Comparison of ENCODE assay signal across 8 cellular contexts in genomic region chr22:29480512-29481264, GRCh38. TPM values are rescaled to one million over a fixed set of nuclear protein-coding genes. Genes with fewer than 3 reads are reported as not detected.
DNase-seq lines count a peak whose midpoint lies in the region; ATAC-seq and TF ChIP-seq lines count a peak whose summit lies in the region.

No MANE protein-coding gene starts in this region.

- peaks cover 37% of the 10 kb centered on the region for H3K27me3 Mint-ChIP-seq in CD8-positive, alpha-beta T cell (ENCODE audit: low read depth)
- peaks cover 58% of the 10 kb centered on the region for H3K27me3 Mint-ChIP-seq in central memory CD8-positive, alpha-beta T cell
- H3K27me3 Mint-ChIP-seq in memory B cell, result peaks cover 27% of the 10 kb centered on the region

- TF ChIP-seq CTCF in CD8-positive, alpha-beta T cell (IDR thresholded peaks at IDR 0.05), result no peak

- H3K4me3 ChIP-seq in CD8-positive, alpha-beta T cell (ENCODE audit: low read depth, low read length), result no peak overlapping the region

- no peaks in the 10 kb centered on the region for H3K4me1 ChIP-seq in CD8-positive, alpha-beta T cell (ENCODE audit: insufficient read depth, low read length)

- peak in 2 of 7 experiments; percentile 11 to 15 for DNase-seq in CD8-positive, alpha-beta T cell
- DNase-seq in SK-MEL-5 (ENCODE audit: low read depth, low spot score), result peak; percentile 40
- no peak for DNase-seq in central memory CD8-positive, alpha-beta T cell (ENCODE audit: low spot score in 2 of 2)
- no peak for DNase-seq in memory B cell (ENCODE audit: low spot score in 2 of 2)
- DNase-seq in stimulated activated naive CD8-positive, alpha-beta T cell treated with anti-CD3 and anti-CD28 coated beads, Interleukin-15, Interleukin-2, amounts not matched to agents 100 U/mL and 50 U/mL, for 24 hours, result peak; percentile 44
- no peak for DNase-seq in SKM-1 (lab: John Stamatoyannopoulos, UW; ENCODE audit: unreplicated experiment)
- DNase-seq in ACHN, result no peak

- intact Hi-C loops in CD8-positive, alpha-beta T cell (cut with DNase I, micrococcal nuclease), result no loop called here

- POLR2A ChIA-PET in CD8-positive, alpha-beta T cell (lab: Charles Lee), result interaction anchor here (0.5 kb wide), 1 partner anchor 297 kb away, joined by 3 read pairs; no protein-coding TSS in a partner anchor

- CTCF ChIA-PET in CD8-positive, alpha-beta T cell (lab: Charles Lee), result no interaction called here

- peak overlapping the region; percentile 66 for H3K4me3 Mint-ChIP-seq in CD8-positive, alpha-beta T cell
- H3K4me3 Mint-ChIP-seq in central memory CD8-positive, alpha-beta T cell, result peak overlapping the region; percentile 50
- H3K4me3 Mint-ChIP-seq in memory B cell, result no peak overlapping the region

- no peak overlapping the region for H3K27ac Mint-ChIP-seq in CD8-positive, alpha-beta T cell
- H3K27ac Mint-ChIP-seq in central memory CD8-positive, alpha-beta T cell (ENCODE audit: low read depth), result no peak overlapping the region
- no peak overlapping the region for H3K27ac Mint-ChIP-seq in memory B cell

- no peaks in the 10 kb centered on the region for H3K36me3 Mint-ChIP-seq in CD8-positive, alpha-beta T cell
- H3K36me3 Mint-ChIP-seq in central memory CD8-positive, alpha-beta T cell (ENCODE audit: insufficient read depth), result peaks cover 6% of the 10 kb centered on the region
- no peaks in the 10 kb centered on the region for H3K36me3 Mint-ChIP-seq in memory B cell

- no peaks in the 10 kb centered on the region for H3K9me3 Mint-ChIP-seq in CD8-positive, alpha-beta T cell
- H3K9me3 Mint-ChIP-seq in central memory CD8-positive, alpha-beta T cell, result no peaks in the 10 kb centered on the region
- H3K9me3 Mint-ChIP-seq in memory B cell, result no peaks in the 10 kb centered on the region

- no peak overlapping the region for H3K27ac ChIP-seq in CD8-positive, alpha-beta T cell (ENCODE audit: low read depth, low read length)

- no peaks in the 10 kb centered on the region for H3K27me3 ChIP-seq in CD8-positive, alpha-beta T cell (ENCODE audit: insufficient read depth, low read length)

- no peaks in the 10 kb centered on the region for H3K36me3 ChIP-seq in CD8-positive, alpha-beta T cell (ENCODE audit: insufficient read depth, low read length)

- H3K4me1 Mint-ChIP-seq in CD8-positive, alpha-beta T cell (ENCODE audit: low read depth), result peaks cover 14% of the 10 kb centered on the region
- peaks cover 14% of the 10 kb centered on the region for H3K4me1 Mint-ChIP-seq in central memory CD8-positive, alpha-beta T cell
- peaks cover 33% of the 10 kb centered on the region for H3K4me1 Mint-ChIP-seq in memory B cell

- H3K9me3 ChIP-seq in CD8-positive, alpha-beta T cell (ENCODE audit: low read length), result no peaks in the 10 kb centered on the region

- in situ Hi-C loops in SK-MEL-5 (cut with HindIII; ENCODE audit: low pct_unique_long_range_greater_than_20kb, low sequenced_read_pairs), result no loop called here
- in situ Hi-C loops in ACHN (cut with HindIII; ENCODE audit: low pct_ligation_motif_present, low pct_unique_long_range_greater_than_20kb, low sequenced_read_pairs), result no loop called here

- peak; percentile 67 for ATAC-seq in CD8-positive, alpha-beta T cell
- ATAC-seq in central memory CD8-positive, alpha-beta T cell (replicated peaks; ENCODE audit: extremely low read depth, poor library complexity, severe bottlenecking), result no peak
- peak; percentile 63 for ATAC-seq in memory B cell (ENCODE audit: low read depth)
- peak; percentile 66 for ATAC-seq in stimulated activated naive CD8-positive, alpha-beta T cell treated with anti-CD3 and anti-CD28 coated beads, Interleukin-15, Interleukin-2, amounts not matched to agents 100 U/mL and 50 U/mL, for 24 hours
- ATAC-seq in GM19455 (IDR thresholded peaks at IDR 0.05; ENCODE audit: unreplicated experiment), result no peak

RNA-seq across cellular contexts. Expression of gene NEFH, which starts 0.7 kb away (rescaled TPM):
- total RNA-seq in CD8-positive, alpha-beta T cell, result under 1 TPM; 0.28 to 0.33 TPM
- total RNA-seq in SK-MEL-5 (2014; rRNA removed; shearing (Covaris generic)), result 0.92 and 1.2 TPM in 2 replicates
- 3.0 and 3.3 TPM in 2 replicates for polyA plus RNA-seq in SK-MEL-5 (2015; cell fraction: cytosol; rRNA removed)
- 0.12 and 0.96 TPM in 2 replicates for polyA plus RNA-seq in SK-MEL-5 (2015; cell fraction: nucleus; rRNA removed)

RNA-seq across cellular contexts. Expression of gene RFPL1, which starts 42.3 kb away (rescaled TPM):
- total RNA-seq in CD8-positive, alpha-beta T cell, result not detected
- total RNA-seq in SK-MEL-5 (2014; rRNA removed; shearing (Covaris generic)), result not detected in 2 replicates
- polyA plus RNA-seq in SK-MEL-5 (2015; cell fraction: cytosol; rRNA removed), result not detected in 2 replicates
- not detected in 2 replicates for polyA plus RNA-seq in SK-MEL-5 (2015; cell fraction: nucleus; rRNA removed)

Comparison
In these comparisons a context has a peak if more than half of its experiments do, and no peak if none do; other contexts are left out.
1. ATAC-seq: peak in CD8-positive, alpha-beta T cell (single experiment), memory B cell (single experiment) and stimulated activated naive CD8-positive, alpha-beta T cell treated with anti-CD3 and anti-CD28 coated beads, Interleukin-15, Interleukin-2, amounts not matched to agents 100 U/mL and 50 U/mL, for 24 hours (single experiment); none in central memory CD8-positive, alpha-beta T cell (single experiment) and GM19455 (single experiment).
2. DNase-seq: peak in SK-MEL-5 (single experiment) and stimulated activated naive CD8-positive, alpha-beta T cell treated with anti-CD3 and anti-CD28 coated beads, Interleukin-15, Interleukin-2, amounts not matched to agents 100 U/mL and 50 U/mL, for 24 hours (single experiment); none in central memory CD8-positive, alpha-beta T cell (0 of 2), memory B cell (0 of 2), SKM-1 (single experiment) and ACHN (single experiment).